ENCODE assay signal across 3 cellular contexts in the genomic region with DNA sequence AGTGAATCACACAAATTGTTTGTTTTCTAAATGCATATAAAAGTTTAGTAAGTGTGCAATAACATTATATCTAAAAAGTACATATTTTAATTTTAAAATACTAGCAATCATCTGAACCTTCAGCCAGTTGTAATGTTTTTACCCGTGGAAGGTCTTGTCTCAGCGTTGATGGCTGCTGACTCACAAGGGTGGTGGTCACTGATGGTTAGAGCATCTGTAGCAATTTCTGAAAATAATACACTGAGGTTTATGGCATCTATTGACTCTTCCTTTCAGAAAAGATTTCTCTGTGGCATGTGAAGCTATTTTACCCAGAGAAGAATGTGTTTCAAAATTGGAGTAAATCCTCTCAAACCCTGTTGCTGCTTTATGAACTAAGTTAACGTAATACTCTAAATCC.
"Had no signal": no experiment of that assay in that cellular context is flagged by ENCODE, and none has a peak within 500 bp of the region (broad histone marks: within the 10 kb centered on the region; RNA-seq: fewer than 3 reads in every experiment).

No MANE protein-coding gene starts in this region.

- DNase-seq: GDM1, GF-D8 had no signal

- ATAC-seq: GM12878 had no signal

- H3K4me3 ChIP-seq: GM12878 had no signal
